ENCODE assay signal across 9 cellular contexts in the genomic region with DNA sequence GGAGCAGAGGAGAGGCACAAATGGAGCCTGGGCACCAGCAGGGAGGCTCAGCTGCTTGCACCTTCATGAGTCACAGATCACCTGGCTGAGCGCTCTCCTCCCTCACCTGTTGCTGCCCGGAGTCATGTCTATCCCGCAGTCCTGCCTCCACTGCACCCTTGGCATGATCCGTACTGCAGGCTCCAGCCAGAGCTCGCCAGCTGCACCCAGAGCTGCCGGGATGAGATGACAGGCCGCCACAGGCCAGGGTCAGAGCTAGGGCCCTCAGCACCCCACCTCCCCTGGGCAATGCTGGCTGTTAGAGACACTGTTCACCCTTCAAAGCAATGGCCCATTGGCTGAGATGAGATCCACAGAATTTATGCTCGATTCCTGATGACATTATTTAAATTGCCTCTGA.
"Had no signal": no experiment of that assay in that cellular context is flagged by ENCODE, and none has a peak within 500 bp of the region (broad histone marks: within the 10 kb centered on the region; RNA-seq: fewer than 3 reads in every experiment).

No MANE protein-coding gene starts in this region.

- H3K4me3 ChIP-seq: GM23248, HAP-1 had no signal

- H3K27ac Mint-ChIP-seq: IgD-negative memory B cell had no signal

- H3K27ac ChIP-seq: GM23248, HL-60 had no signal

- ATAC-seq: HCT116, HepG2 had no signal

- DNase-seq: GM23248, GOT3, H7, KBM-7 had no signal

- H3K36me3 ChIP-seq: HAP-1 had no signal

- H3K4me1 Mint-ChIP-seq: IgD-negative memory B cell had no signal

- H3K4me1 ChIP-seq: HAP-1 had no signal

- H3K9me3 ChIP-seq: HAP-1 had no signal
